ENCODE assay signal across 9 cellular contexts in the genomic region with DNA sequence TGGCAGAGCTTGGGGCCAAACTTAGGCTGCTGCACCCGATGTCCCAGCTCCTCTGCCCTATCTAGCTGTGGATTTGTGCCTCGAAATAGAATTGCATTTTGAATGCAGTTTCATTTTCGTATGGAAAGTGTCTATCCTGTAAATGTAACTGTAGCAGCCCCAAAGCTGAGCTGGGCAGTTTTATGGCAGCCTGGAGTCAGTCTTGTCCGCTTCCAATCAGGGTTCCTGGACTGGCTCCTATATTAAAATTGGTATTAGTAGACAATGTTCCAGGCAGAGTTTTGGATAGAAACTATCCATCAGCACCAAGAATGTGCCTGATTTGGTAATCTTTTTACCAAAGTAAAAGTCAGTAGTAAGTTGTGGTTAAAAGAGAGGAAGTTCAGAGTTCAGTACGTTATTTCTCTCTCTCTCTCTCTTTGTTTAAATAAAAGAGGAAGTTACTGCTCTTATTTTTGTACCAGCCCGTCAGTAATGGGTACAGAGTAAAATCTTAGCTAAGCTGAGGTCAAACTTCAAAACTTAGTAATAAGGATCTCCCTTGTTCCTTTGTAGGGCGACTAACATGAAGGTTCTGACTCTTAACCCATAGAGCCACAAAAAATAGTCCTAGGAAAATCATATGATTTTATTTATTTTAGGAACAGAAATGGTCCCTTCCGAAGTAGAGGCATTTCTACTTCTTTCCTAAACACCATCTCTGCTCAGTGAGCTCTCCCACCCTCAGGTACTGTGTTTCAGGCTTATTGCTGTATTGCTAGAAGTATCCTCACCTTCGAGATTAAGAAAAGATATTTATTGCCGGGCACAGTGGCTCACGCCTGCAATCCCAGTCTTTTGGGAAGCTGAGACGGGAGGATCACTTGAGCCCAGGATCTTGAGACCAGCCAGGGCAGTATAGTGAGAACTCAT. TPM values are rescaled to one million over a fixed set of nuclear protein-coding genes. Genes with fewer than 3 reads are reported as not detected.
A peak's percentile ranks its signal among the peaks of the same experiment; 100 is the strongest.
DNase-seq lines count a peak whose midpoint lies in the region; ATAC-seq and TF ChIP-seq lines count a peak whose summit lies in the region.
"Had no signal": no experiment of that assay in that cellular context is flagged by ENCODE, and none has a peak within 500 bp of the region (broad histone marks: within the 10 kb centered on the region; RNA-seq: fewer than 3 reads in every experiment).

No MANE protein-coding gene starts in this region.

- no peaks in the 10 kb centered on the region for H3K9me3 ChIP-seq in tibial nerve

- peaks cover 80% of the 10 kb centered on the region for H3K4me1 Mint-ChIP-seq in activated CD8-positive, alpha-beta T cell treated with anti-CD3 and anti-CD28 coated beads for 36 hours (ENCODE audit: low read depth)
- H3K4me1 Mint-ChIP-seq in stimulated activated naive B cell treated with anti-CD40 and anti-IgM and Interleukin-4, amounts not matched to agents 10 μg/mL and 1 μg/mL and 100 μg/mL, for 72 hours = peaks cover 64 to 87% of the 10 kb centered on the region in 2 donors

- TF ChIP-seq POLR2A in tibial nerve (IDR thresholded peaks at IDR 0.05) = no peak

- intact Hi-C loops in activated CD8-positive, alpha-beta T cell treated with anti-CD3 and anti-CD28 coated beads for 36 hours (cut with micrococcal nuclease) = no loop called here

- H3K36me3 Mint-ChIP-seq in activated CD8-positive, alpha-beta T cell treated with anti-CD3 and anti-CD28 coated beads for 36 hours (ENCODE audit: low read depth) = peaks cover 8% of the 10 kb centered on the region
- H3K36me3 Mint-ChIP-seq in stimulated activated naive B cell treated with anti-CD40 and anti-IgM and Interleukin-4, amounts not matched to agents 10 μg/mL and 1 μg/mL and 100 μg/mL, for 72 hours = peaks cover 5 to 22% of the 10 kb centered on the region in 2 donors

- DNase-seq in CD1c-positive myeloid dendritic cell (ENCODE audit: extremely low spot score) (peak; percentile 83), NCI-H345 treated with DMSO at 0.1 percent for 48 hours (lab: John Stamatoyannopoulos, UW; ENCODE audit: unreplicated experiment) (no peak), H4 (ENCODE audit: low spot score) (no peak), tibial nerve (ENCODE audit: low spot score in 2 of 2) (no peak)
- peak; percentile 44 for DNase-seq in activated CD8-positive, alpha-beta T cell treated with anti-CD3 and anti-CD28 coated beads for 36 hours
- no peak for DNase-seq in stimulated activated naive B cell treated with anti-CD40 and anti-IgM and Interleukin-4, amounts not matched to agents 10 μg/mL and 1 μg/mL and 100 μg/mL, for 72 hours

- H3K27me3 ChIP-seq in tibial nerve = no peaks in the 10 kb centered on the region

- POLR2A ChIA-PET in activated CD8-positive, alpha-beta T cell treated with anti-CD3 and anti-CD28 coated beads for 36 hours (lab: Charles Lee) = interaction anchor here (0.9 to 1.2 kb wide), 3 partner anchors 8 to 27 kb away, joined by 3 to 4 read pairs (median 3); no protein-coding TSS in a partner anchor

- no peaks in the 10 kb centered on the region for H3K9me3 Mint-ChIP-seq in activated CD8-positive, alpha-beta T cell treated with anti-CD3 and anti-CD28 coated beads for 36 hours
- H3K9me3 Mint-ChIP-seq in stimulated activated naive B cell treated with anti-CD40 and anti-IgM and Interleukin-4, amounts not matched to agents 10 μg/mL and 1 μg/mL and 100 μg/mL, for 72 hours = no peaks in the 10 kb centered on the region

- TF ChIP-seq CTCF in activated CD8-positive, alpha-beta T cell treated with anti-CD3 and anti-CD28 coated beads for 36 hours (IDR thresholded peaks at IDR 0.05) = no peak
- no peak for TF ChIP-seq CTCF in tibial nerve (IDR thresholded peaks at IDR 0.05)

- H3K4me3 Mint-ChIP-seq in activated CD8-positive, alpha-beta T cell treated with anti-CD3 and anti-CD28 coated beads for 36 hours = peak overlapping the region; percentile 77
- H3K4me3 Mint-ChIP-seq in stimulated activated naive B cell treated with anti-CD40 and anti-IgM and Interleukin-4, amounts not matched to agents 10 μg/mL and 1 μg/mL and 100 μg/mL, for 72 hours = peak overlapping the region; percentile 81 to 87

- no peaks in the 10 kb centered on the region for H3K36me3 ChIP-seq in tibial nerve

- ATAC-seq in GM19328 (IDR thresholded peaks at IDR 0.05; ENCODE audit: unreplicated experiment) (peak; percentile 73), HG03342 (IDR thresholded peaks at IDR 0.05; ENCODE audit: unreplicated experiment) (peak; percentile 72)
- peak; percentile 90 for ATAC-seq in activated CD8-positive, alpha-beta T cell treated with anti-CD3 and anti-CD28 coated beads for 36 hours
- ATAC-seq in stimulated activated naive B cell treated with anti-CD40 and anti-IgM and Interleukin-4, amounts not matched to agents 10 μg/mL and 1 μg/mL and 100 μg/mL, for 72 hours (replicated peaks) = peak; percentile 91 to 92

- TF ChIP-seq EP300 in tibial nerve (IDR thresholded peaks at IDR 0.05) = peak in 1 of 2 donors; percentile 33

- peak overlapping the region; percentile 89 for H3K27ac Mint-ChIP-seq in activated CD8-positive, alpha-beta T cell treated with anti-CD3 and anti-CD28 coated beads for 36 hours
- peak overlapping the region; percentile 94 for H3K27ac Mint-ChIP-seq in stimulated activated naive B cell treated with anti-CD40 and anti-IgM and Interleukin-4, amounts not matched to agents 10 μg/mL and 1 μg/mL and 100 μg/mL, for 72 hours

- H3K4me1 ChIP-seq in tibial nerve = peaks cover 0 to 19% (median 6%) of the 10 kb centered on the region in 4 donors

- CTCF ChIA-PET in activated CD8-positive, alpha-beta T cell treated with anti-CD3 and anti-CD28 coated beads for 36 hours (lab: Charles Lee) = interaction anchor here (0.7 to 1.7 kb wide), 12 partner anchors 9 to 157 kb away, joined by 3 to 6 read pairs (median 3); no protein-coding TSS in a partner anchor

- peak overlapping the region in 1 of 4 donors; percentile 15 for H3K27ac ChIP-seq in tibial nerve

- WGBS in tibial nerve, 2 donors = 45 to 52% methylated on average over 12 of the region's 12 CpGs

- H3K4me3 ChIP-seq in tibial nerve = peak overlapping the region in 2 of 4 donors; percentile 0 to 26

- H3K27me3 Mint-ChIP-seq in activated CD8-positive, alpha-beta T cell treated with anti-CD3 and anti-CD28 coated beads for 36 hours = no peaks in the 10 kb centered on the region
- H3K27me3 Mint-ChIP-seq in stimulated activated naive B cell treated with anti-CD40 and anti-IgM and Interleukin-4, amounts not matched to agents 10 μg/mL and 1 μg/mL and 100 μg/mL, for 72 hours = no peaks in the 10 kb centered on the region

RNA-seq across cellular contexts. Expression of a gene that starts 28.0 kb away (rescaled TPM):
- 100 to 1,000 TPM; 101 to 105 TPM for total RNA-seq in activated CD8-positive, alpha-beta T cell treated with anti-CD3 and anti-CD28 coated beads for 36 hours
- total RNA-seq in H4 (2014; rRNA removed; shearing (Covaris generic)) = under 0.01 TPM in 1 of 2 replicates, not detected in the other
- 1 to 10 TPM; 2.7 to 6.9 (median 4.3) TPM for total RNA-seq in tibial nerve
- total RNA-seq: renal cortical epithelial cell had no signal

Comparison
In these comparisons a context has a peak if more than half of its experiments do, and no peak if none do; other contexts are left out.
1. DNase-seq: peak in CD1c-positive myeloid dendritic cell (single experiment) and activated CD8-positive, alpha-beta T cell treated with anti-CD3 and anti-CD28 coated beads for 36 hours (single experiment); none in stimulated activated naive B cell treated with anti-CD40 and anti-IgM and Interleukin-4, amounts not matched to agents 10 μg/mL and 1 μg/mL and 100 μg/mL, for 72 hours (single experiment), NCI-H345 treated with DMSO at 0.1 percent for 48 hours (single experiment), H4 (single experiment) and tibial nerve (0 of 2).
2. RNA of a gene that starts 28.0 kb away (total RNA-seq): 101 to 105 TPM in activated CD8-positive, alpha-beta T cell treated with anti-CD3 and anti-CD28 coated beads for 36 hours; 2.7 to 6.9 TPM in tibial nerve and under 0.01 TPM in H4; every median in the first group is over 10 times any median in the second.
3. Peak in every context shown above with its lines, with median percentiles within 50 percentile points of each other: ATAC-seq.